ENCODE assay signal across 8 cellular contexts in genomic region chr2:26033270-26033768, GRCh38. TPM values are rescaled to one million over a fixed set of nuclear protein-coding genes. Genes with fewer than 3 reads are reported as not detected.
DNase-seq lines count a peak whose midpoint lies in the region; ATAC-seq and TF ChIP-seq lines count a peak whose summit lies in the region.

No MANE protein-coding gene starts in this region.

- peaks cover 9% of the 10 kb centered on the region for H3K4me1 ChIP-seq in mesodermal cell (ENCODE audit: control insufficient read depth, insufficient read depth, low read length, poor library complexity, severe bottlenecking)

- no peak for DNase-seq in activated naive CD4-positive, alpha-beta T cell (lab: John Stamatoyannopoulos, UW)
- DNase-seq in NCI-H1436 (lab: John Stamatoyannopoulos, UW), result peak; percentile 88
- DNase-seq in SW 1271 (lab: John Stamatoyannopoulos, UW), result peak; percentile 85 to 94
- DNase-seq in endothelial cell (ENCODE audit: low spot score), result peak; percentile 70
- peak; percentile 87 for DNase-seq in type B pancreatic cell (ENCODE audit: extremely low spot score, unreplicated experiment)

- H3K4me3 Mint-ChIP-seq in activated naive CD4-positive, alpha-beta T cell treated with anti-CD3 and anti-CD28 coated beads, Interleukin-2, amount 50 U/mL, for 24 hours, result peak overlapping the region; percentile 95
- H3K4me3 Mint-ChIP-seq in endothelial cell (ENCODE audit: unreplicated experiment) (peak overlapping the region; percentile 95), type B pancreatic cell (peak overlapping the region; percentile 93)

- peak overlapping the region; percentile 90 for H3K27ac ChIP-seq in mesodermal cell (ENCODE audit: low read depth, low read length, severe bottlenecking)

- H3K4me3 ChIP-seq in mesodermal cell (ENCODE audit: extremely low read depth, insufficient read depth, low read length, poor library complexity, severe bottlenecking), result peak overlapping the region; percentile 97

- H3K4me1 Mint-ChIP-seq in activated naive CD4-positive, alpha-beta T cell treated with anti-CD3 and anti-CD28 coated beads, Interleukin-2, amount 50 U/mL, for 24 hours, result peaks cover 33% of the 10 kb centered on the region
- peaks cover 23% of the 10 kb centered on the region for H3K4me1 Mint-ChIP-seq in endothelial cell (ENCODE audit: unreplicated experiment)
- peaks cover 12% of the 10 kb centered on the region for H3K4me1 Mint-ChIP-seq in type B pancreatic cell (ENCODE audit: unreplicated experiment)

- H3K27ac Mint-ChIP-seq in activated naive CD4-positive, alpha-beta T cell treated with anti-CD3 and anti-CD28 coated beads, Interleukin-2, amount 50 U/mL, for 24 hours, result peak overlapping the region; percentile 95
- peak overlapping the region; percentile 83 for H3K27ac Mint-ChIP-seq in endothelial cell (ENCODE audit: unreplicated experiment)
- peak overlapping the region; percentile 98 for H3K27ac Mint-ChIP-seq in type B pancreatic cell

- peak; percentile 32 for ATAC-seq in HG02852 (IDR thresholded peaks at IDR 0.05; ENCODE audit: unreplicated experiment)

- TF ChIP-seq CTCF in endothelial cell (IDR thresholded peaks at IDR 0.05; ENCODE audit: unreplicated experiment) (no peak), type B pancreatic cell (conservative IDR thresholded peaks at IDR 0.05) (no peak)

- no peaks in the 10 kb centered on the region for H3K9me3 ChIP-seq in mesodermal cell (ENCODE audit: control insufficient read depth, low read length)

- no peaks in the 10 kb centered on the region for H3K9me3 Mint-ChIP-seq in activated naive CD4-positive, alpha-beta T cell treated with anti-CD3 and anti-CD28 coated beads, Interleukin-2, amount 50 U/mL, for 24 hours
- H3K9me3 Mint-ChIP-seq in endothelial cell (ENCODE audit: unreplicated experiment), result no peaks in the 10 kb centered on the region
- H3K9me3 Mint-ChIP-seq in type B pancreatic cell, result no peaks in the 10 kb centered on the region

- H3K27me3 Mint-ChIP-seq in activated naive CD4-positive, alpha-beta T cell treated with anti-CD3 and anti-CD28 coated beads, Interleukin-2, amount 50 U/mL, for 24 hours, result no peaks in the 10 kb centered on the region
- H3K27me3 Mint-ChIP-seq in endothelial cell (ENCODE audit: unreplicated experiment) (peaks cover 6% of the 10 kb centered on the region), type B pancreatic cell (no peaks in the 10 kb centered on the region)

- no peaks in the 10 kb centered on the region for H3K36me3 Mint-ChIP-seq in activated naive CD4-positive, alpha-beta T cell treated with anti-CD3 and anti-CD28 coated beads, Interleukin-2, amount 50 U/mL, for 24 hours
- H3K36me3 Mint-ChIP-seq in endothelial cell (ENCODE audit: low read depth, unreplicated experiment) (peaks cover 5% of the 10 kb centered on the region), type B pancreatic cell (peaks cover 4% of the 10 kb centered on the region)

- WGBS in mesodermal cell (ENCODE audit: insufficient coverage in 2 of 2), 2 experiments, result 0% methylated on average over 18 to 22 of the region's 32 CpGs

- peaks cover 21% of the 10 kb centered on the region for H3K36me3 ChIP-seq in mesodermal cell (ENCODE audit: control insufficient read depth, insufficient read depth, low read length)

RNA-seq across cellular contexts. Expression of gene RAB10, which starts 0.6 kb away (rescaled TPM):
- total RNA-seq in endothelial cell (ENCODE audit: unreplicated experiment) (130 TPM), type B pancreatic cell (ENCODE audit: low replicate concordance) (143 and 186 TPM in 2 replicates)
- polyA plus RNA-seq in mesodermal cell (2013, experiment 1 of 2), result 94.4 TPM
- 108 TPM for polyA plus RNA-seq in mesodermal cell (2013, experiment 2 of 2)

RNA-seq across cellular contexts. Expression of gene KIF3C, which starts 51.0 kb away (rescaled TPM):
- 78.1 TPM for total RNA-seq in endothelial cell (ENCODE audit: unreplicated experiment)
- polyA plus RNA-seq in mesodermal cell (2013, experiment 1 of 2), result 48.1 TPM
- polyA plus RNA-seq in mesodermal cell (2013, experiment 2 of 2), result 37.7 TPM
- total RNA-seq in type B pancreatic cell (ENCODE audit: low replicate concordance), result 15.4 and 25.5 TPM in 2 replicates

Comparison
In these comparisons a context has a peak if more than half of its experiments do, and no peak if none do; other contexts are left out.
1. DNase-seq: peak in NCI-H1436 (single experiment), SW 1271 (2 of 2), endothelial cell (single experiment) and type B pancreatic cell (single experiment); none in activated naive CD4-positive, alpha-beta T cell (0 of 4).
2. Peak in every context shown above with its lines, with median percentiles within 50 percentile points of each other: H3K27ac Mint-ChIP-seq and H3K4me3 Mint-ChIP-seq.